In genomic region chr1:31155216-31155806, GRCh38 we compare ENCODE assay signal across 8 cellular contexts.
DNase-seq lines count a peak whose midpoint lies in the region; ATAC-seq and TF ChIP-seq lines count a peak whose summit lies in the region.

No MANE protein-coding gene starts in this region.

- H3K4me2 ChIP-seq in neural cell (ENCODE audit: low read length), result peak overlapping the region; percentile 23

- TF ChIP-seq RAD21 in neural cell (conservative IDR thresholded peaks at IDR 0.05), result no peak

- no peaks in the 10 kb centered on the region for H4K20me1 ChIP-seq in neural cell (ENCODE audit: insufficient read depth)

- H3K36me3 ChIP-seq in neural cell (ENCODE audit: insufficient read depth, low read length) (no peaks in the 10 kb centered on the region), stomach smooth muscle (ENCODE audit: control insufficient read depth in 2 of 2, insufficient read depth in 2 of 2, low read length in 2 of 2) (no peaks in the 10 kb centered on the region)

- in situ Hi-C loops in GM13976 (cut with MboI; ENCODE audit: low sequenced_read_pairs, unreplicated experiment), result no loop called here

- ATAC-seq in HG03354 (IDR thresholded peaks at IDR 0.05; ENCODE audit: poor library complexity, severe bottlenecking, unreplicated experiment), result peak; percentile 67

- H3K9me3 ChIP-seq in neural cell (ENCODE audit: low read length) (no peaks in the 10 kb centered on the region), stomach smooth muscle (ENCODE audit: control insufficient read depth in 2 of 2, low read length in 2 of 2) (no peaks in the 10 kb centered on the region)

- no peaks in the 10 kb centered on the region for H3K9me2 ChIP-seq in neural cell (ENCODE audit: insufficient read depth, low read length)

- H3K4me1 ChIP-seq in stomach smooth muscle (ENCODE audit: control insufficient read depth, insufficient read depth, low read length), result peaks cover 8% of the 10 kb centered on the region

- H3K27me3 ChIP-seq in neural cell (ENCODE audit: insufficient read depth, low read depth, low read length) (no peaks in the 10 kb centered on the region), stomach smooth muscle (ENCODE audit: control insufficient read depth in 1 of 2, insufficient read depth in 2 of 2, low read length in 2 of 2) (no peaks in the 10 kb centered on the region)

- H3K9ac ChIP-seq in neural cell (ENCODE audit: low read length) (peak overlapping the region; percentile 69), stomach smooth muscle (ENCODE audit: low read length in 2 of 2) (peak overlapping the region; percentile 58 to 68)

- no peaks in the 10 kb centered on the region for H3F3A ChIP-seq in neural cell (ENCODE audit: insufficient read depth, low read length, poor library complexity, severe bottlenecking)

- H3K79me2 ChIP-seq in neural cell (replicated peaks; ENCODE audit: insufficient read depth, low read length), result no peaks in the 10 kb centered on the region

- TF ChIP-seq CTCF in 22Rv1 (IDR thresholded peaks at IDR 0.05) (peak; percentile 54), GM13976 (IDR thresholded peaks at IDR 0.05; ENCODE audit: borderline replicate concordance, control extremely low read depth, extremely low read depth, insufficient read depth, missing control alignments) (peak; percentile 23), fibroblast of pulmonary artery (IDR thresholded peaks at IDR 0.05; ENCODE audit: low read length, missing control alignments) (no peak), neural cell (IDR thresholded peaks at IDR 0.05; ENCODE audit: poor library complexity, severe bottlenecking) (no peak)

- peak overlapping the region; percentile 77 for H3K27ac ChIP-seq in 22Rv1
- H3K27ac ChIP-seq in neural cell (ENCODE audit: low read length), result no peak overlapping the region
- H3K27ac ChIP-seq in stomach smooth muscle (ENCODE audit: low read length), result no peak overlapping the region

- peak; percentile 19 for TF ChIP-seq EP300 in neural cell (conservative IDR thresholded peaks at IDR 0.05; ENCODE audit: poor library complexity, severe bottlenecking)

- peak; percentile 83 for DNase-seq in GM13976 (ENCODE audit: low spot score)
- DNase-seq in activated T-cell treated with anti-CD3 and anti-CD28 coated beads, Interleukin-2, amount 50 U/mL, for 48 hours, result peak; percentile 77 to 82
- DNase-seq in fibroblast of pulmonary artery (ENCODE audit: low read depth), result peak; percentile 56

- peak overlapping the region; percentile 51 for H2AFZ ChIP-seq in neural cell (ENCODE audit: low read depth, low read length)

- H3K4me3 ChIP-seq in fibroblast of pulmonary artery (replicated peaks; ENCODE audit: low read depth, low read length), result peak overlapping the region; percentile 65
- peak overlapping the region; percentile 69 for H3K4me3 ChIP-seq in neural cell (ENCODE audit: low read length)
- peak overlapping the region; percentile 73 to 81 for H3K4me3 ChIP-seq in stomach smooth muscle (ENCODE audit: low read length in 2 of 2)

TF ChIP-seq in PFSK-1, 5 proteins besides CTCF, POLR2A, EP300 and RAD21:
- TF ChIP-seq POLR2AphosphoS5 (IDR thresholded peaks at IDR 0.05; ENCODE audit: low read depth, low read length), result no peak
- TF ChIP-seq REST (IDR thresholded peaks at IDR 0.05; ENCODE audit: insufficient read depth in 1 of 2, low read depth in 2 of 2, low read length in 2 of 2), result no peak
- TF ChIP-seq SIN3A (IDR thresholded peaks at IDR 0.05; ENCODE audit: borderline replicate concordance, insufficient read depth, low read length), result 0 out of 2 replicates have a peak, but pooled peaks have one; percentile 53
- no peak for TF ChIP-seq TAF1 (IDR thresholded peaks at IDR 0.05; ENCODE audit: borderline replicate concordance, insufficient read depth, low read length)
- no peak for TF ChIP-seq FOXP2 (optimal IDR thresholded peaks at IDR 0.05; ENCODE audit: borderline replicate concordance, extremely low read depth, extremely low read length, insufficient read depth)

TF ChIP-seq in neural cell, 6 proteins besides CTCF, POLR2A, EP300 and RAD21:
- TF ChIP-seq EZH2 (IDR thresholded peaks at IDR 0.05; ENCODE audit: borderline replicate concordance, insufficient read depth, low read length, poor library complexity, severe bottlenecking) (no peak), MXI1 (conservative IDR thresholded peaks at IDR 0.05; ENCODE audit: poor library complexity, severe bottlenecking) (peak; percentile 54), TAF1 (IDR thresholded peaks at IDR 0.05; ENCODE audit: low read depth) (no peak), SMC3 (conservative IDR thresholded peaks at IDR 0.05; ENCODE audit: poor library complexity) (peak; percentile 30), REST (IDR thresholded peaks at IDR 0.05; ENCODE audit: borderline replicate concordance) (no peak), POLR2AphosphoS5 (IDR thresholded peaks at IDR 0.05) (peak; percentile 31)

Comparison
In these comparisons a context has a peak if more than half of its experiments do, and no peak if none do; other contexts are left out.
1. CTCF ChIP-seq: peak in 22Rv1 (single experiment) and GM13976 (single experiment); none in fibroblast of pulmonary artery (single experiment) and neural cell (single experiment).
2. Peak in every context shown above with its lines, with median percentiles within 50 percentile points of each other: DNase-seq and H3K4me3 ChIP-seq.